ENCODE assay signal across 22 cellular contexts in genomic region chr22:42156121-42156520, GRCh38.
"Had no signal": no experiment of that assay in that cellular context is flagged by ENCODE, and none has a peak within 500 bp of the region (broad histone marks: within the 10 kb centered on the region; RNA-seq: fewer than 3 reads in every experiment).

No MANE protein-coding gene starts in this region.

- ATAC-seq: activated CD4-positive, CD25-positive, alpha-beta regulatory T cell treated with anti-CD3 and anti-CD28 coated beads, Interleukin-2, amount 50 U/mL, for 24 hours; body of pancreas; gastroesophageal sphincter; left lobe of liver had no signal

- H3K27ac ChIP-seq: body of pancreas, gastroesophageal sphincter, prostate gland, suprapubic skin had no signal

- H3K36me3 ChIP-seq: prostate gland had no signal

- H3K9me3 ChIP-seq: body of pancreas, gastroesophageal sphincter, prostate gland, suprapubic skin had no signal

- H3K4me3 Mint-ChIP-seq: activated naive CD8-positive, alpha-beta T cell; central memory CD8-positive, alpha-beta T cell; nephron progenitor cell; stimulated activated naive CD8-positive, alpha-beta T cell treated with anti-CD3 and anti-CD28 coated beads, Interleukin-15, Interleukin-2, amounts not matched to agents 100 ng/mL and 50 ng/mL, for 24 hours had no signal

- H3K27me3 ChIP-seq: body of pancreas, gastroesophageal sphincter, suprapubic skin had no signal

- H3K4me3 ChIP-seq: body of pancreas, gastroesophageal sphincter, prostate gland, suprapubic skin had no signal

- H3K9me3 Mint-ChIP-seq: activated T-helper 2 cell treated with anti-CD3 and anti-CD28 coated beads, Interferon-gamma antibody, Interleukin-2, Interleukin-4, amounts not matched to agents 10 μg/mL and 5 μg/mL and 100 μg/mL, durations not matched to agents 14 hours and 24 hours and 36 hours; central memory CD8-positive, alpha-beta T cell; nephron progenitor cell; stimulated activated naive CD8-positive, alpha-beta T cell treated with anti-CD3 and anti-CD28 coated beads, Interleukin-15, Interleukin-2, amounts not matched to agents 100 ng/mL and 50 ng/mL, for 24 hours had no signal

- H3K27ac Mint-ChIP-seq: activated T-helper 2 cell treated with anti-CD3 and anti-CD28 coated beads, Interferon-gamma antibody, Interleukin-2, Interleukin-4, amounts not matched to agents 10 μg/mL and 5 μg/mL and 100 μg/mL, durations not matched to agents 14 hours and 24 hours and 36 hours; nephron progenitor cell; stimulated activated naive CD8-positive, alpha-beta T cell treated with anti-CD3 and anti-CD28 coated beads, Interleukin-15, Interleukin-2, amounts not matched to agents 100 ng/mL and 50 ng/mL, for 24 hours had no signal

- H3K4me1 Mint-ChIP-seq: central memory CD8-positive, alpha-beta T cell had no signal

- H3K27me3 Mint-ChIP-seq: activated naive CD8-positive, alpha-beta T cell; central memory CD8-positive, alpha-beta T cell; stimulated activated naive CD8-positive, alpha-beta T cell treated with anti-CD3 and anti-CD28 coated beads, Interleukin-15, Interleukin-2, amounts not matched to agents 100 ng/mL and 50 ng/mL, for 24 hours had no signal

- H3K4me1 ChIP-seq: body of pancreas, gastroesophageal sphincter, prostate gland had no signal

- DNase-seq: activated CD4-positive, alpha-beta T cell treated with anti-CD3 and anti-CD28 coated beads, Interleukin-2, amount 50 U/mL, for 1 hour; activated T-cell treated with anti-CD3 and anti-CD28 coated beads for 4 hours; amniotic stem cell; cortex of kidney; effector CD4-positive, alpha-beta T cell; mesendoderm; nephron progenitor cell; occipital lobe; right cardiac atrium; small intestine; T-helper 9 cell; trophoblast cell had no signal
